In the genomic region with DNA sequence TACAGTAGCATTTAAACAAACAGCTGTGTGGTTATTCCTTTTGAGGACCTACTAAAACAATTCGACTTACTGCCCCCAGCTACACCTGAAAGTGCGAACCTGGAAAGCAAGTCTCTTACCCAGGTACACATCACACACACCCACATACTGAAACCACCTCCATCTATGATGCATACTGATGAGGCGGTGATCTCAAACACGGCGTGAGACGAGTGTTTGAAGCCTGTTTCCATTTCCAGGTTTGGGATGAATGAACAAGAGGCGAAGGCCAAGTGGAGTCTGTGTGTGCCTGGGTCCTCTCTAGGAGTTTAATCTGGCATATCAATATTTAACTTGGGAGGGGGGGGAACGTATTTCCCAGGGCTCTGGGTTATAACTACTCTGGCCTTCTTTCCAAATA, we compare ENCODE assay signal across 10 cellular contexts. TPM values are rescaled to one million over a fixed set of nuclear protein-coding genes. Genes with fewer than 3 reads are reported as not detected.
A peak's percentile ranks its signal among the peaks of the same experiment; 100 is the strongest.
DNase-seq lines count a peak whose midpoint lies in the region; ATAC-seq, FAIRE-seq and TF ChIP-seq lines count a peak whose summit lies in the region.
"Had no signal": no experiment of that assay in that cellular context is flagged by ENCODE, and none has a peak within 500 bp of the region (broad histone marks: within the 10 kb centered on the region; RNA-seq: fewer than 3 reads in every experiment).

No MANE protein-coding gene starts in this region.

- H3K9me3 ChIP-seq in CD8-positive, alpha-beta T cell (ENCODE audit: low read length): no peaks in the 10 kb centered on the region
- H3K9me3 ChIP-seq in astrocyte (ENCODE audit: insufficient read depth, low read depth, low read length) (peaks cover 7% of the 10 kb centered on the region), thyroid gland (no peaks in the 10 kb centered on the region)
- H3K9me3 ChIP-seq: thoracic aorta had no signal

- WGBS in thyroid gland, 2 donors: 93 to 96% methylated on average over 8 of the region's 8 CpGs

- TF ChIP-seq POLR2A in GM12892 (IDR thresholded peaks at IDR 0.05; ENCODE audit: low read depth, low read length) (no peak), thyroid gland (IDR thresholded peaks at IDR 0.05) (no peak)

- peaks cover 21% of the 10 kb centered on the region for H3K79me2 ChIP-seq in astrocyte (ENCODE audit: insufficient read depth, low read length)

- peak overlapping the region; percentile 85 for H3K4me2 ChIP-seq in astrocyte (ENCODE audit: low read length)

- no peak for ATAC-seq in CD8-positive, alpha-beta T cell
- ATAC-seq in GM21825 (IDR thresholded peaks at IDR 0.05; ENCODE audit: unreplicated experiment): no peak

- intact Hi-C loops in CD8-positive, alpha-beta T cell (cut with DNase I, micrococcal nuclease): loop anchor here (1.0 to 10.0 kb wide), 6 partner anchors 31 to 857 kb away; partner anchors contain the start of genes TMEM177 (in 2 of the 2), C2orf76 (in 1 of the 2), DBI (in 1 of the 2) and RALB (in 1 of the 2)
- intact Hi-C loops in thyroid gland (cut with DNase I): loop anchor here (10.0 kb wide), 1 partner anchor 93 kb away; no protein-coding TSS in a partner anchor

- H3K9ac ChIP-seq in astrocyte (ENCODE audit: low read length): no peak overlapping the region

- no peaks in the 10 kb centered on the region for H3K36me3 ChIP-seq in CD8-positive, alpha-beta T cell (ENCODE audit: insufficient read depth, low read length)
- no peaks in the 10 kb centered on the region for H3K36me3 ChIP-seq in astrocyte (ENCODE audit: insufficient read depth, low read length)
- no peaks in the 10 kb centered on the region for H3K36me3 ChIP-seq in thyroid gland

- peaks cover 27% of the 10 kb centered on the region for H3K4me1 ChIP-seq in CD8-positive, alpha-beta T cell (ENCODE audit: insufficient read depth, low read length)
- H3K4me1 ChIP-seq in astrocyte (ENCODE audit: insufficient read depth, low read length) (peaks cover 4% of the 10 kb centered on the region), thyroid gland (peaks cover 21 to 23% of the 10 kb centered on the region in 2 donors)

- H3K4me3 Mint-ChIP-seq in CD8-positive, alpha-beta T cell: peak overlapping the region; percentile 45
- H3K4me3 Mint-ChIP-seq in IgD-negative memory B cell (peak overlapping the region; percentile 70 to 96 (median 80)), astrocyte (ENCODE audit: unreplicated experiment) (peak overlapping the region; percentile 90), neural crest cell (peak overlapping the region; percentile 84)

- no peak overlapping the region for H3K27ac Mint-ChIP-seq in CD8-positive, alpha-beta T cell
- peak overlapping the region in 2 of 3 donors; percentile 97 for H3K27ac Mint-ChIP-seq in IgD-negative memory B cell
- no peak overlapping the region for H3K27ac Mint-ChIP-seq in astrocyte (ENCODE audit: unreplicated experiment)
- no peak overlapping the region for H3K27ac Mint-ChIP-seq in neural crest cell (ENCODE audit: unreplicated experiment)

- peak in 1 of 7 experiments; percentile 31 for DNase-seq in CD8-positive, alpha-beta T cell
- DNase-seq in astrocyte (ENCODE audit: low read depth): no peak
- no peak for DNase-seq in neural crest cell (ENCODE audit: low read depth, low spot score)
- no peak for DNase-seq in NCI-H69 (lab: John Stamatoyannopoulos, UW)
- DNase-seq in GM12892 (ENCODE audit: insufficient read length): no peak
- no peak for DNase-seq in thyroid gland
- DNase-seq: brain microvascular endothelial cell had no signal

- H3K4me1 Mint-ChIP-seq in CD8-positive, alpha-beta T cell (ENCODE audit: low read depth): peaks cover 47% of the 10 kb centered on the region
- H3K4me1 Mint-ChIP-seq in IgD-negative memory B cell (peaks cover 15 to 30% (median 30%) of the 10 kb centered on the region in 3 donors), astrocyte (ENCODE audit: low read depth, unreplicated experiment) (peaks cover 16% of the 10 kb centered on the region), neural crest cell (peaks cover 18% of the 10 kb centered on the region)

- no peak overlapping the region for H3K27ac ChIP-seq in CD8-positive, alpha-beta T cell (ENCODE audit: low read depth, low read length)
- H3K27ac ChIP-seq in astrocyte (ENCODE audit: low read depth, low read length) (no peak overlapping the region), thyroid gland (no peak overlapping the region)
- H3K27ac ChIP-seq: brain microvascular endothelial cell, thoracic aorta had no signal

- no peaks in the 10 kb centered on the region for H3K27me3 Mint-ChIP-seq in CD8-positive, alpha-beta T cell (ENCODE audit: low read depth)
- H3K27me3 Mint-ChIP-seq in IgD-negative memory B cell: no peaks in the 10 kb centered on the region
- H3K27me3 Mint-ChIP-seq in astrocyte (ENCODE audit: low read depth, unreplicated experiment): peaks cover 19% of the 10 kb centered on the region
- H3K27me3 Mint-ChIP-seq in neural crest cell (ENCODE audit: low read depth): peaks cover 20% of the 10 kb centered on the region

- CTCF ChIA-PET in CD8-positive, alpha-beta T cell (lab: Charles Lee): no interaction called here

- no peak overlapping the region for H2AFZ ChIP-seq in astrocyte (ENCODE audit: low read depth, low read length)

- no peaks in the 10 kb centered on the region for H3K27me3 ChIP-seq in CD8-positive, alpha-beta T cell (ENCODE audit: insufficient read depth, low read length)
- H3K27me3 ChIP-seq in astrocyte (ENCODE audit: insufficient read depth, low read length): no peaks in the 10 kb centered on the region
- no peaks in the 10 kb centered on the region for H3K27me3 ChIP-seq in thyroid gland
- H3K27me3 ChIP-seq: brain microvascular endothelial cell had no signal

- no peak for TF ChIP-seq CTCF in CD8-positive, alpha-beta T cell (IDR thresholded peaks at IDR 0.05)
- TF ChIP-seq CTCF in astrocyte (IDR thresholded peaks at IDR 0.05; ENCODE audit: insufficient read depth, low read depth, low read length) (no peak), neural crest cell (conservative IDR thresholded peaks at IDR 0.05) (no peak), thyroid gland (IDR thresholded peaks at IDR 0.05) (no peak)

- H3K9me3 Mint-ChIP-seq in CD8-positive, alpha-beta T cell: peaks cover 10% of the 10 kb centered on the region
- H3K9me3 Mint-ChIP-seq in IgD-negative memory B cell: no peaks in the 10 kb centered on the region
- peaks cover 11% of the 10 kb centered on the region for H3K9me3 Mint-ChIP-seq in astrocyte (ENCODE audit: unreplicated experiment)
- peaks cover 3% of the 10 kb centered on the region for H3K9me3 Mint-ChIP-seq in neural crest cell

- POLR2A ChIA-PET in CD8-positive, alpha-beta T cell (lab: Charles Lee): interaction anchor here (2.7 kb wide), 1 partner anchor 10 kb away, joined by 18 read pairs; no protein-coding TSS in a partner anchor

- H3K4me3 ChIP-seq in CD8-positive, alpha-beta T cell (ENCODE audit: low read depth, low read length): no peak overlapping the region
- H3K4me3 ChIP-seq in astrocyte (ENCODE audit: insufficient read depth, low read depth, low read length): no peak overlapping the region
- H3K4me3 ChIP-seq in thyroid gland (replicated peaks in 1 of 3): no peak overlapping the region
- H3K4me3 ChIP-seq: thoracic aorta had no signal

- peaks cover 36% of the 10 kb centered on the region for H3K36me3 Mint-ChIP-seq in CD8-positive, alpha-beta T cell
- peaks cover 4% of the 10 kb centered on the region for H3K36me3 Mint-ChIP-seq in IgD-negative memory B cell
- H3K36me3 Mint-ChIP-seq in astrocyte (ENCODE audit: low read depth, unreplicated experiment): peaks cover 7% of the 10 kb centered on the region
- H3K36me3 Mint-ChIP-seq in neural crest cell (ENCODE audit: low read depth): peaks cover 32% of the 10 kb centered on the region

- FAIRE-seq in astrocyte (lab: Jason Lieb, UNC) (no peak), GM12892 (lab: Jason Lieb, UNC) (no peak)

- peaks cover 31% of the 10 kb centered on the region for H4K20me1 ChIP-seq in astrocyte (ENCODE audit: insufficient read depth, low read length)

RNA-seq across cellular contexts. Expression of gene TMEM185B, which starts 1.6 kb away (rescaled TPM):
- 10 to 100 TPM; 21.3 to 23.5 TPM for total RNA-seq in CD8-positive, alpha-beta T cell
- polyA plus RNA-seq in IgD-negative memory B cell: 29.1 TPM
- total RNA-seq in astrocyte: 27.9 and 30.8 TPM in 2 replicates
- 22.4 and 22.7 TPM in 2 replicates for total RNA-seq in neural crest cell
- polyA plus RNA-seq in GM12892 (2012; ENCODE audit: missing spikeins): 7.8 TPM
- total RNA-seq in thyroid gland: 10 to 100 TPM; 35.9 to 47.9 (median 44.6) TPM

RNA-seq across cellular contexts. Expression of gene RALB, which starts 31.0 kb away (rescaled TPM):
- total RNA-seq in CD8-positive, alpha-beta T cell: 1 to 10 TPM; 3.1 to 3.2 TPM
- 81.7 TPM for polyA plus RNA-seq in IgD-negative memory B cell
- total RNA-seq in astrocyte: 44.5 and 49.4 TPM in 2 replicates
- total RNA-seq in neural crest cell: 29.3 and 30.0 TPM in 2 replicates
- 79.0 TPM for polyA plus RNA-seq in GM12892 (2012; ENCODE audit: missing spikeins)
- total RNA-seq in thyroid gland: 10 to 100 TPM; 39.7 to 64.2 (median 45.4) TPM

Comparison
In these comparisons a context has a peak if more than half of its experiments do, and no peak if none do; other contexts are left out.
1. H3K27ac Mint-ChIP-seq: peak in IgD-negative memory B cell (2 of 3); none in CD8-positive, alpha-beta T cell (single experiment), astrocyte (single experiment) and neural crest cell (single experiment).
2. Peak in every context shown above with its lines, with median percentiles within 50 percentile points of each other: H3K4me3 Mint-ChIP-seq.